Comparison of ENCODE assay signal across 9 cellular contexts in genomic region chr18:42025974-42026625, GRCh38.
A peak's percentile ranks its signal among the peaks of the same experiment; 100 is the strongest.
DNase-seq lines count a peak whose midpoint lies in the region; ATAC-seq and TF ChIP-seq lines count a peak whose summit lies in the region.
"Had no signal": no experiment of that assay in that cellular context is flagged by ENCODE, and none has a peak within 500 bp of the region (broad histone marks: within the 10 kb centered on the region; RNA-seq: fewer than 3 reads in every experiment).

No MANE protein-coding gene starts in this region.

- peak overlapping the region; percentile 58 for H3K27ac Mint-ChIP-seq in activated naive CD8-positive, alpha-beta T cell
- H3K27ac Mint-ChIP-seq in mesothelial cell of epicardium = no peak overlapping the region

- no peaks in the 10 kb centered on the region for H3K9me3 Mint-ChIP-seq in activated naive CD8-positive, alpha-beta T cell (ENCODE audit: low read depth)
- no peaks in the 10 kb centered on the region for H3K9me3 Mint-ChIP-seq in mesothelial cell of epicardium

- H3K4me3 Mint-ChIP-seq in activated naive CD8-positive, alpha-beta T cell = no peak overlapping the region
- H3K4me3 Mint-ChIP-seq in mesothelial cell of epicardium = no peak overlapping the region

- DNase-seq in GM20000 (ENCODE audit: low spot score) = peak; percentile 41
- no peak for DNase-seq in NCI-H69 (lab: John Stamatoyannopoulos, UW)
- no peak for DNase-seq in NOMO-1 treated with DMSO at 0.1 percent for 48 hours (lab: John Stamatoyannopoulos, UW; ENCODE audit: unreplicated experiment)
- no peak for DNase-seq in mesothelial cell of epicardium (ENCODE audit: low spot score in 2 of 2, unreplicated experiment in 2 of 2)
- DNase-seq: adrenal gland, ovary had no signal

- peaks cover 11% of the 10 kb centered on the region for H3K36me3 Mint-ChIP-seq in activated naive CD8-positive, alpha-beta T cell
- peaks cover 15% of the 10 kb centered on the region for H3K36me3 Mint-ChIP-seq in mesothelial cell of epicardium

- H3K27me3 Mint-ChIP-seq in activated naive CD8-positive, alpha-beta T cell = no peaks in the 10 kb centered on the region
- no peaks in the 10 kb centered on the region for H3K27me3 Mint-ChIP-seq in mesothelial cell of epicardium (ENCODE audit: low read depth)

- ATAC-seq in GM18519 (IDR thresholded peaks at IDR 0.05; ENCODE audit: low FRiP score, unreplicated experiment) (peak; percentile 91), HG03060 (IDR thresholded peaks at IDR 0.05; ENCODE audit: low read depth, unreplicated experiment) (peak; percentile 92)

- peaks cover 29% of the 10 kb centered on the region for H3K4me1 Mint-ChIP-seq in activated naive CD8-positive, alpha-beta T cell (ENCODE audit: low read depth)
- H3K4me1 Mint-ChIP-seq in mesothelial cell of epicardium = no peaks in the 10 kb centered on the region

- no peak for TF ChIP-seq CTCF in GM20000 (IDR thresholded peaks at IDR 0.05; ENCODE audit: extremely low read depth, missing control alignments)
- TF ChIP-seq CTCF in mesothelial cell of epicardium (IDR thresholded peaks at IDR 0.05; ENCODE audit: unreplicated experiment) = no peak
